ENCODE assay signal across 1 cellular context in genomic region chr2:215420471-215420935, GRCh38.
A peak's percentile ranks its signal among the peaks of the same experiment; 100 is the strongest.
TF ChIP-seq lines count a peak whose summit lies in the region.

No MANE protein-coding gene starts in this region.

TF ChIP-seq in HepG2, 621 proteins besides CTCF, POLR2A, EP300 and RAD21 (continued from another document and continues in another):
- TF ChIP-seq ZNF687 (CRISPR knock-in tag; IDR thresholded peaks at IDR 0.05) (no peak), TCF7L2 (IDR thresholded peaks at IDR 0.05; ENCODE audit: low read depth, low read length) (no peak), EHMT2 (IDR thresholded peaks at IDR 0.05; ENCODE audit: borderline replicate concordance, low read depth, low read length) (peak; percentile 59; the same call in 1 of the 2 replicates), ZNF34 (CRISPR knock-in tag; IDR thresholded peaks at IDR 0.05; ENCODE audit: borderline replicate concordance) (no peak), TOE1 (CRISPR knock-in tag; IDR thresholded peaks at IDR 0.05) (peak; percentile 71; the same call in 1 of the 2 replicates), ISL2 (CRISPR knock-in tag; IDR thresholded peaks at IDR 0.05) (peak; percentile 79), ZNF558 (CRISPR knock-in tag; IDR thresholded peaks at IDR 0.05; ENCODE audit: borderline replicate concordance) (no peak), RELA (CRISPR knock-in tag; IDR thresholded peaks at IDR 0.05) (no peak), NCOA5 (CRISPR knock-in tag; IDR thresholded peaks at IDR 0.05) (no peak), ZNF350 (CRISPR knock-in tag; IDR thresholded peaks at IDR 0.05; ENCODE audit: borderline replicate concordance, low read depth) (no peak; the same call in 1 of the 2 replicates), MTA3 (CRISPR knock-in tag; IDR thresholded peaks at IDR 0.05) (no peak), TRIM24 (CRISPR knock-in tag; IDR thresholded peaks at IDR 0.05) (no peak), ARID5B (CRISPR knock-in tag; IDR thresholded peaks at IDR 0.05) (peak; percentile 91), PBX2 (CRISPR knock-in tag; IDR thresholded peaks at IDR 0.05) (no peak), ZEB1 (IDR thresholded peaks at IDR 0.05; ENCODE audit: insufficient replicate concordance, low read depth) (no peak), MEIS2 (CRISPR knock-in tag; IDR thresholded peaks at IDR 0.05) (peak; percentile 52; the same call in 1 of the 2 replicates), PITX1 (CRISPR knock-in tag; IDR thresholded peaks at IDR 0.05) (peak; percentile 88), KDM5B (CRISPR knock-in tag; IDR thresholded peaks at IDR 0.05; ENCODE audit: borderline replicate concordance) (no peak), ZNF879 (CRISPR knock-in tag; IDR thresholded peaks at IDR 0.05) (peak; percentile 94), ZHX2 (IDR thresholded peaks at IDR 0.05; ENCODE audit: low read depth) (peak; percentile 71; the same call in 1 of the 2 replicates), ZHX2 (CRISPR knock-in tag; IDR thresholded peaks at IDR 0.05; ENCODE audit: borderline replicate concordance) (no peak), ZNF296 (CRISPR knock-in tag; conservative IDR thresholded peaks at IDR 0.05) (no peak), ZNF101 (CRISPR knock-in tag; IDR thresholded peaks at IDR 0.05; ENCODE audit: borderline replicate concordance, low read depth) (peak; percentile 68; the same call in 1 of the 2 replicates), SMARCC2 (IDR thresholded peaks at IDR 0.05) (no peak), ELK4 (CRISPR knock-in tag; IDR thresholded peaks at IDR 0.05; ENCODE audit: borderline replicate concordance) (no peak), NR2F2 (IDR thresholded peaks at IDR 0.05; ENCODE audit: borderline replicate concordance, low read depth) (peak; percentile 42; the same call in 1 of the 2 replicates), SRSF9 (IDR thresholded peaks at IDR 0.05; ENCODE audit: borderline replicate concordance, insufficient read depth, low read depth, low read length, poor library complexity, severe bottlenecking) (no peak), CEBPB (IDR thresholded peaks at IDR 0.05; ENCODE audit: borderline replicate concordance, low read depth, low read length) (no peak), ZFP82 (CRISPR knock-in tag; IDR thresholded peaks at IDR 0.05; ENCODE audit: borderline replicate concordance) (no peak), NFYC (CRISPR knock-in tag; IDR thresholded peaks at IDR 0.05) (no peak; the same call in 1 of the 2 replicates), ETS1 (CRISPR knock-in tag; IDR thresholded peaks at IDR 0.05) (no peak), ZNF431 (CRISPR knock-in tag; IDR thresholded peaks at IDR 0.05; ENCODE audit: borderline replicate concordance, low read depth) (no peak), BCL6 (CRISPR knock-in tag; IDR thresholded peaks at IDR 0.05) (peak; percentile 90), ZNF260 (CRISPR knock-in tag; IDR thresholded peaks at IDR 0.05; ENCODE audit: borderline replicate concordance, low read depth) (no peak), ZNF724P (CRISPR knock-in tag; IDR thresholded peaks at IDR 0.05; ENCODE audit: borderline replicate concordance) (no peak), RNF219 (CRISPR knock-in tag; IDR thresholded peaks at IDR 0.05) (no peak; the same call in 1 of the 2 replicates), GMEB2 (CRISPR knock-in tag; IDR thresholded peaks at IDR 0.05; ENCODE audit: low read depth) (no peak), BATF2 (CRISPR knock-in tag; IDR thresholded peaks at IDR 0.05) (no peak)
